8 cellular contexts compared by ENCODE assay signal in the genomic region with DNA sequence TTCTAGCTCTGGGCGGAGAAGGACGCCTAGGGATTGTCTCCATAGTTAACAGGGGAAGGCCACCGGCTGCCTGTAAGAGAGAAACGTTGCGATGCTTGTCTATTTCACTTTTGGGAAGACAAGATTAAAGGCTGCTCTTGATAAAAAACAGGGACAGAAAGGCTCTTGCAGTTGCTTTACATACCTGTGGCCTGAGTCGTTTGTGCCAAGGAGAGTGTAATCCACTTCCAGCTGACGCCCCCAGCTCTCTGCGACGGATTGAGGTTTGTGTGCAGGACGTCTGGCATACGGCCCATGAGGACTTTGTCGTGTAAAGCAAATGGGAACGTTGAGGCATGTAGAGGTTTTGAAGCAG. TPM values are rescaled to one million over a fixed set of nuclear protein-coding genes. Genes with fewer than 3 reads are reported as not detected.
DNase-seq lines count a peak whose midpoint lies in the region; ATAC-seq and TF ChIP-seq lines count a peak whose summit lies in the region.

No MANE protein-coding gene starts in this region.

- H3K27ac ChIP-seq in right cardiac atrium (ENCODE audit: low read length) (peak overlapping the region; percentile 94), gastrocnemius medialis (peak overlapping the region; percentile 94 to 98 (median 97))

- H3K4me1 ChIP-seq in right cardiac atrium (ENCODE audit: control insufficient read depth, insufficient read depth, low read length): peaks cover 7% of the 10 kb centered on the region
- peaks cover 47 to 62% of the 10 kb centered on the region in 2 donors for H3K4me1 ChIP-seq in gastrocnemius medialis

- H3K36me3 ChIP-seq in gastrocnemius medialis: peaks cover 0 to 10% of the 10 kb centered on the region in 2 donors

- POLR2A ChIA-PET in activated CD4-positive, alpha-beta T cell treated with anti-CD3 and anti-CD28 coated beads for 36 hours (lab: Charles Lee): interaction anchor here (0.5 to 1.0 kb wide), 3 partner anchors 58 to 1714 kb away, joined by 3 read pairs; no protein-coding TSS in a partner anchor

- H3K9me3 ChIP-seq in right cardiac atrium (ENCODE audit: control insufficient read depth, low read length): no peaks in the 10 kb centered on the region
- no peaks in the 10 kb centered on the region for H3K9me3 ChIP-seq in gastrocnemius medialis

- H3K9me3 Mint-ChIP-seq in activated CD4-positive, alpha-beta T cell treated with anti-CD3 and anti-CD28 coated beads for 36 hours (ENCODE audit: low read depth): no peaks in the 10 kb centered on the region
- H3K9me3 Mint-ChIP-seq in activated naive CD4-positive, alpha-beta T cell treated with anti-CD3 and anti-CD28 coated beads, Interleukin-2, amount 50 U/mL, for 24 hours: no peaks in the 10 kb centered on the region

- peaks cover 30% of the 10 kb centered on the region for H3K36me3 Mint-ChIP-seq in activated CD4-positive, alpha-beta T cell treated with anti-CD3 and anti-CD28 coated beads for 36 hours (ENCODE audit: low read depth)
- H3K36me3 Mint-ChIP-seq in activated naive CD4-positive, alpha-beta T cell treated with anti-CD3 and anti-CD28 coated beads, Interleukin-2, amount 50 U/mL, for 24 hours: peaks cover 2% of the 10 kb centered on the region

- H3K4me3 ChIP-seq in right cardiac atrium (ENCODE audit: low read length) (peak overlapping the region; percentile 70), gastrocnemius medialis (peak overlapping the region; percentile 85 to 96 (median 90))

- TF ChIP-seq POLR2A in gastrocnemius medialis (IDR thresholded peaks at IDR 0.05): no peak

- TF ChIP-seq CTCF in gastrocnemius medialis (IDR thresholded peaks at IDR 0.05 in 4 of 5, conservative IDR thresholded peaks at IDR 0.05 in 1 of 5): no peak

- ATAC-seq in activated CD4-positive, alpha-beta T cell treated with anti-CD3 and anti-CD28 coated beads for 36 hours: no peak
- ATAC-seq in right cardiac atrium (no peak), gastrocnemius medialis (no peak), GM18498 (IDR thresholded peaks at IDR 0.05; ENCODE audit: unreplicated experiment) (no peak)

- CTCF ChIA-PET in activated CD4-positive, alpha-beta T cell treated with anti-CD3 and anti-CD28 coated beads for 36 hours (lab: Charles Lee): interaction anchor here (1.5 kb wide), 1 partner anchor 98 kb away, joined by 5 read pairs; no protein-coding TSS in a partner anchor

- H3K27me3 Mint-ChIP-seq in activated CD4-positive, alpha-beta T cell treated with anti-CD3 and anti-CD28 coated beads for 36 hours: no peaks in the 10 kb centered on the region
- H3K27me3 Mint-ChIP-seq in activated naive CD4-positive, alpha-beta T cell treated with anti-CD3 and anti-CD28 coated beads, Interleukin-2, amount 50 U/mL, for 24 hours: no peaks in the 10 kb centered on the region

- under 1% methylated on average over 13 of the region's 13 CpGs for WGBS in right cardiac atrium

- no peaks in the 10 kb centered on the region for H3K27me3 ChIP-seq in right cardiac atrium (ENCODE audit: control insufficient read depth, insufficient read depth)
- no peaks in the 10 kb centered on the region for H3K27me3 ChIP-seq in gastrocnemius medialis

- H3K4me3 Mint-ChIP-seq in activated CD4-positive, alpha-beta T cell treated with anti-CD3 and anti-CD28 coated beads for 36 hours: peak overlapping the region; percentile 92
- peak overlapping the region; percentile 88 for H3K4me3 Mint-ChIP-seq in activated naive CD4-positive, alpha-beta T cell treated with anti-CD3 and anti-CD28 coated beads, Interleukin-2, amount 50 U/mL, for 24 hours

- intact Hi-C loops in activated CD4-positive, alpha-beta T cell treated with anti-CD3 and anti-CD28 coated beads for 36 hours (cut with DNase I, micrococcal nuclease): loop anchor here in 1 of 2 experiments (5.0 to 10.0 kb wide), 4 partner anchors 700 to 1900 kb away; partner anchors contain the start of gene WAC
- intact Hi-C loops in right cardiac atrium (cut with DNase I): no loop called here
- intact Hi-C loops in gastrocnemius medialis (cut with DNase I; ENCODE audit: low total_unique reads): loop anchor here (2.0 to 10.0 kb wide), 4 partner anchors 20 to 430 kb away; partner anchors contain the start of gene MTPAP

- in situ Hi-C loops in gastrocnemius medialis (cut with MboI; ENCODE audit: low sequenced_read_pairs in 4 of 4): no loop called here

- peak overlapping the region; percentile 74 for H3K27ac Mint-ChIP-seq in activated CD4-positive, alpha-beta T cell treated with anti-CD3 and anti-CD28 coated beads for 36 hours
- H3K27ac Mint-ChIP-seq in activated naive CD4-positive, alpha-beta T cell treated with anti-CD3 and anti-CD28 coated beads, Interleukin-2, amount 50 U/mL, for 24 hours: peak overlapping the region; percentile 18

- DNase-seq in activated CD4-positive, alpha-beta T cell treated with anti-CD3 and anti-CD28 coated beads for 36 hours: peak; percentile 38
- DNase-seq in activated CD4-positive, alpha-beta T cell treated with anti-CD3 and anti-CD28 coated beads for 1 hour: no peak
- DNase-seq in right cardiac atrium: peak; percentile 43 to 67 (median 65)
- DNase-seq in gastrocnemius medialis: no peak
- no peak for DNase-seq in SKM-1 treated with dmso at 0.1 percent for 144 hours (lab: John Stamatoyannopoulos, UW; ENCODE audit: unreplicated experiment)
- DNase-seq in COLO829 (ENCODE audit: low spot score): no peak

- H3K4me1 Mint-ChIP-seq in activated CD4-positive, alpha-beta T cell treated with anti-CD3 and anti-CD28 coated beads for 36 hours: peaks cover 51% of the 10 kb centered on the region
- H3K4me1 Mint-ChIP-seq in activated naive CD4-positive, alpha-beta T cell treated with anti-CD3 and anti-CD28 coated beads, Interleukin-2, amount 50 U/mL, for 24 hours: peaks cover 48% of the 10 kb centered on the region

RNA-seq across cellular contexts. Expression of gene MAP3K8, which starts 1.1 kb away (rescaled TPM):
- 10 to 100 TPM; 19.9 to 22.9 TPM for total RNA-seq in activated CD4-positive, alpha-beta T cell treated with anti-CD3 and anti-CD28 coated beads for 36 hours
- total RNA-seq in right cardiac atrium (10 to 100 TPM in 2 of 4 donors, 1 to 10 TPM in 2; 7.7 to 17.2 (median 9.6) TPM), gastrocnemius medialis (1 to 10 TPM; 3.2 to 5.3 (median 4.2) TPM)
- polyA plus RNA-seq in right cardiac atrium: 6.5 TPM

Comparison
In these comparisons a context has a peak if more than half of its experiments do, and no peak if none do; other contexts are left out.
1. DNase-seq: peak in activated CD4-positive, alpha-beta T cell treated with anti-CD3 and anti-CD28 coated beads for 36 hours (single experiment) and right cardiac atrium (3 of 3); none in activated CD4-positive, alpha-beta T cell treated with anti-CD3 and anti-CD28 coated beads for 1 hour (single experiment), gastrocnemius medialis (0 of 2), SKM-1 treated with dmso at 0.1 percent for 144 hours (single experiment) and COLO829 (single experiment).